Comparison of ENCODE assay signal across 28 cellular contexts in the genomic region with DNA sequence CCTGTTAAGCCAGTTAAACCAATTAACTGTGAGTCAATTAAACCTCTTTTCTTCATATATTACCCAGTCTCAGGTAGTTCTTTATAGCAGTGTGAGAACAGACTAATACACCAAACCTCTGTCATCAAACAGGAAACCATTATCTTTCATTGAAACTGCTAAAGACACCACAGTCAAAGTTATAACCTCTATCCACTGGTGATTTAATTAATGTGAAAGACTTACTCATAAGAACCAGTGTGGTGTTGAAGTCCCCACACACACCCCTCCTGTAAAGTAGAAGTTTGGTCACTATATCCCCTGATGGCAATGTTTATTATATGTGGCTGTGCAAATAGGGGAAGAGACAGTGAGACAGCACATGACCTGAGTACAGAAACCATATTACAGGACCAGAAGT.
"Had no signal": no experiment of that assay in that cellular context is flagged by ENCODE, and none has a peak within 500 bp of the region (broad histone marks: within the 10 kb centered on the region; RNA-seq: fewer than 3 reads in every experiment).

No MANE protein-coding gene starts in this region.

- H3K4me1 ChIP-seq: colonic mucosa, esophagus muscularis mucosa, esophagus squamous epithelium, foreskin keratinocyte, gastroesophageal sphincter had no signal

- DNase-seq: colonic mucosa; cortex of kidney; dermis blood vessel endothelial cell; dorsolateral prefrontal cortex; effector CD4-positive, alpha-beta T cell; effector CD8-positive, alpha-beta T cell; effector memory CD4-positive, alpha-beta T cell; effector memory CD8-positive, alpha-beta T cell; endodermal cell; erythroblast; esophagus squamous epithelium; foreskin fibroblast; foreskin keratinocyte; foreskin melanocyte; gastrocnemius medialis; glutamatergic neuron; head of caudate nucleus; heart left ventricle had no signal

- H3K27me3 ChIP-seq: colonic mucosa, dorsolateral prefrontal cortex, esophagus muscularis mucosa, esophagus squamous epithelium, foreskin keratinocyte, gastrocnemius medialis, gastroesophageal sphincter, heart left ventricle had no signal

- H3K36me3 ChIP-seq: colonic mucosa, esophagus muscularis mucosa, esophagus squamous epithelium, gastrocnemius medialis, gastroesophageal sphincter, heart left ventricle had no signal

- H3K4me3 ChIP-seq: colonic mucosa, coronary artery, dorsolateral prefrontal cortex, esophagus muscularis mucosa, esophagus squamous epithelium, gastrocnemius medialis, gastroesophageal sphincter, heart left ventricle had no signal

- ATAC-seq: effector memory CD8-positive, alpha-beta T cell; esophagus mucosa; foreskin keratinocyte; gastrocnemius medialis; gastroesophageal sphincter; heart left ventricle had no signal

- H3K27me3 Mint-ChIP-seq: dendritic cell treated with granulocyte-macrophage colony-stimulating factor and Interleukin-4, amounts not matched to agents 40 ng/mL and 50 ng/mL, for 4 days; effector memory CD8-positive, alpha-beta T cell had no signal

- H3K27ac Mint-ChIP-seq: dendritic cell treated with granulocyte-macrophage colony-stimulating factor and Interleukin-4, amounts not matched to agents 40 ng/mL and 50 ng/mL, for 4 days; effector memory CD8-positive, alpha-beta T cell; endodermal cell had no signal

- H3K27ac ChIP-seq: colonic mucosa, coronary artery, dorsolateral prefrontal cortex, epithelial cell of prostate, esophagus muscularis mucosa, esophagus squamous epithelium, foreskin keratinocyte, gastrocnemius medialis, gastroesophageal sphincter, heart left ventricle had no signal

- H3K4me3 Mint-ChIP-seq: dendritic cell treated with granulocyte-macrophage colony-stimulating factor and Interleukin-4, amounts not matched to agents 40 ng/mL and 50 ng/mL, for 4 days; effector memory CD8-positive, alpha-beta T cell; endodermal cell had no signal

- FAIRE-seq: colon, endometrium, endothelial cell of umbilical vein, frontal cortex had no signal

- H3K4me1 Mint-ChIP-seq: endodermal cell had no signal
